12 cellular contexts compared by ENCODE assay signal in the genomic region with DNA sequence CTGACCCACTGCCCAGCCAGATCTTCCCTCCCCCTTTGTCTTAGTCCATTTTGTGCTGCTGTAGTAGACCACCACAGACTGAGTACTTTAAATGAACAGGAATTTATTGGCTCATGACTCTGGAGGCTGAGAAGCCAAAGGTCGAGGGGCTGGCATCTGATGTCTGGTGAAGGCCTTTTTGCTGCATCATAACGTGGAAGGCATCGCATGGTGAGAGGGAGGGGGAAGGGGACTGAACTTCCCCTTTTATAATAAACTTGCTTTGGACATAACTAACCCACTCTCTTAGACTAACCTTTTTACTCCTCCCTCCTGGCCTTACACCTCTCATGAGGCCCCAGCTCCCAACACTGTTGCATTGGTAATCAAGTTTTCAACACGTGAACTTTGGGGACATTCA.
DNase-seq lines count a peak whose midpoint lies in the region; ATAC-seq and TF ChIP-seq lines count a peak whose summit lies in the region.
"Had no signal": no experiment of that assay in that cellular context is flagged by ENCODE, and none has a peak within 500 bp of the region (broad histone marks: within the 10 kb centered on the region; RNA-seq: fewer than 3 reads in every experiment).

No MANE protein-coding gene starts in this region.

- H3K27me3 ChIP-seq in dorsolateral prefrontal cortex = no peaks in the 10 kb centered on the region
- H3K27me3 ChIP-seq: adrenal gland, Peyer's patch had no signal

- TF ChIP-seq CTCF in dorsolateral prefrontal cortex (IDR thresholded peaks at IDR 0.05 in 54 of 56, conservative IDR thresholded peaks at IDR 0.05 in 2 of 56; ENCODE audit: low read depth in 1 of 56, partially characterized antibody in 56 of 56) = no peak

- no peak for DNase-seq in activated T-cell treated with anti-CD3 and anti-CD28 coated beads, Interleukin-2, amount 50 U/mL, for 24 hours
- no peak for DNase-seq in activated T-cell treated with anti-CD3 and anti-CD28 coated beads, Interleukin-2, amount 50 U/mL, for 1 hour
- DNase-seq in NOMO-1 treated with dmso at 0.1 percent for 144 hours (lab: John Stamatoyannopoulos, UW; ENCODE audit: unreplicated experiment) (peak; percentile 67), dorsolateral prefrontal cortex (no peak), posterior cingulate gyrus (no peak)
- DNase-seq in stimulated activated naive CD4-positive, alpha-beta T cell treated with Interleukin-2 at 50 U/mL for 16 hours (lab: John Stamatoyannopoulos, UW) = no peak
- DNase-seq: ACHN; adrenal gland; stimulated activated CD4-positive, alpha-beta T cell treated with anti-CD3 and anti-CD28 coated beads, Interleukin-1b, Interleukin-23, amount 100 ng/mL, for 48 hours had no signal

- peak overlapping the region; percentile 52 for H3K4me3 Mint-ChIP-seq in activated T-cell treated with anti-CD3 and anti-CD28 coated beads, Interleukin-2, amount 50 U/mL, for 24 hours
- H3K4me3 Mint-ChIP-seq in stimulated activated memory B cell treated with anti-CD40 and anti-IgM and Interleukin-4, amounts not matched to agents 10 μg/mL and 1 μg/mL and 100 μg/mL, for 72 hours = peak overlapping the region; percentile 72

- intact Hi-C loops in dorsolateral prefrontal cortex (cut with DNase I) (no loop called here), posterior cingulate gyrus (cut with DNase I) (no loop called here)

- peak overlapping the region in 58 of 59 donors; percentile 7 to 93 (median 77) for H3K27ac ChIP-seq in dorsolateral prefrontal cortex
- H3K27ac ChIP-seq: adrenal gland had no signal

- H3K36me3 Mint-ChIP-seq in activated T-cell treated with anti-CD3 and anti-CD28 coated beads, Interleukin-2, amount 50 U/mL, for 24 hours (ENCODE audit: low read depth) = peaks cover 6% of the 10 kb centered on the region
- peaks cover 6% of the 10 kb centered on the region for H3K36me3 Mint-ChIP-seq in stimulated activated memory B cell treated with anti-CD40 and anti-IgM and Interleukin-4, amounts not matched to agents 10 μg/mL and 1 μg/mL and 100 μg/mL, for 72 hours

- peaks cover 86% of the 10 kb centered on the region for H3K4me1 Mint-ChIP-seq in activated T-cell treated with anti-CD3 and anti-CD28 coated beads, Interleukin-2, amount 50 U/mL, for 24 hours (ENCODE audit: low read depth)
- peaks cover 93% of the 10 kb centered on the region for H3K4me1 Mint-ChIP-seq in stimulated activated memory B cell treated with anti-CD40 and anti-IgM and Interleukin-4, amounts not matched to agents 10 μg/mL and 1 μg/mL and 100 μg/mL, for 72 hours

- H3K9me3 Mint-ChIP-seq in activated T-cell treated with anti-CD3 and anti-CD28 coated beads, Interleukin-2, amount 50 U/mL, for 24 hours = no peaks in the 10 kb centered on the region
- H3K9me3 Mint-ChIP-seq in stimulated activated memory B cell treated with anti-CD40 and anti-IgM and Interleukin-4, amounts not matched to agents 10 μg/mL and 1 μg/mL and 100 μg/mL, for 72 hours = no peaks in the 10 kb centered on the region

- peak; percentile 92 for ATAC-seq in stimulated activated memory B cell treated with anti-CD40 and anti-IgM and Interleukin-4, amounts not matched to agents 10 μg/mL and 1 μg/mL and 100 μg/mL, for 72 hours
- no peak for ATAC-seq in GM21381 (IDR thresholded peaks at IDR 0.05; ENCODE audit: unreplicated experiment)

- peak overlapping the region in 25 of 59 donors; percentile 1 to 36 (median 17) for H3K4me3 ChIP-seq in dorsolateral prefrontal cortex
- H3K4me3 ChIP-seq: adrenal gland, Peyer's patch had no signal

- H3K27ac Mint-ChIP-seq in activated T-cell treated with anti-CD3 and anti-CD28 coated beads, Interleukin-2, amount 50 U/mL, for 24 hours = peak overlapping the region; percentile 75
- H3K27ac Mint-ChIP-seq in stimulated activated memory B cell treated with anti-CD40 and anti-IgM and Interleukin-4, amounts not matched to agents 10 μg/mL and 1 μg/mL and 100 μg/mL, for 72 hours = peak overlapping the region; percentile 93

- H3K27me3 Mint-ChIP-seq in activated T-cell treated with anti-CD3 and anti-CD28 coated beads, Interleukin-2, amount 50 U/mL, for 24 hours = no peaks in the 10 kb centered on the region
- no peaks in the 10 kb centered on the region for H3K27me3 Mint-ChIP-seq in stimulated activated memory B cell treated with anti-CD40 and anti-IgM and Interleukin-4, amounts not matched to agents 10 μg/mL and 1 μg/mL and 100 μg/mL, for 72 hours
